Comparison of ENCODE assay signal across 1 cellular context in the genomic region with DNA sequence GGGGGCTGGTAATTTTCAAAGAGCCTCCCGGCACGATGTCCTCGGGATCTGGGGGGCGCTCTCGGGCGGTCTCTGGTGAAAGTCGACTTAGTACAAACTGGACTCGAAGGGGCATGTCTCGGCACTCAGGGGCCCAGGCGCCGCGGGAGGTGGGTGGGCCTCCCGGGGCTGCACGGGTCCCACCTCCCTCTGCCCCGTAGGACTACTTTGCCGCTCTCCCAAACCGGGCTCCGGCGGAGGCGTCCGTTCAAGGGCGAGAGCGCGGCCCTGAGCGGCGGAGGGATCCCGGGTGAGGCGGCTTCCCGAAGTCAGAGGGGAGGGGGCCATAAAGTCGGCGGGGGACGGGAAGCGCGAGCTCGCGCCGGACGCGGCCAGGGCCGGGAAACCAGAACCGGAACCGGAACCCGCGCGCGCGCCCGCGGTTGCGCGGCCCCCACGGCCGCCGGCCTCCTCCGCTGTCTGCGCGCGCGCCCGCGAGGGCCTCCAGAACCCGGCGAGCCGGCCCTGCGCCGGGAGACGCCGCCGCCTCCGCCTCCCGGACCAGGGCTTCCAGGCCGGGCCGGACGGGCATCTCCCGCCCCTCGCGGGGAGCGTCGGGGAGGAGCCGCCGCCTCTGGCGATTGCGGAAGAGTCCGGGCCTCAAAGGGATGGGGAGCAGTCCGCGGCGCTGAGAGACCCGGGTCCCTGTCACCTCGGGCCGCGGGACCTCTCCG.
A peak's percentile ranks its signal among the peaks of the same experiment; 100 is the strongest.
TF ChIP-seq lines count a peak whose summit lies in the region.

A gene with protein sequence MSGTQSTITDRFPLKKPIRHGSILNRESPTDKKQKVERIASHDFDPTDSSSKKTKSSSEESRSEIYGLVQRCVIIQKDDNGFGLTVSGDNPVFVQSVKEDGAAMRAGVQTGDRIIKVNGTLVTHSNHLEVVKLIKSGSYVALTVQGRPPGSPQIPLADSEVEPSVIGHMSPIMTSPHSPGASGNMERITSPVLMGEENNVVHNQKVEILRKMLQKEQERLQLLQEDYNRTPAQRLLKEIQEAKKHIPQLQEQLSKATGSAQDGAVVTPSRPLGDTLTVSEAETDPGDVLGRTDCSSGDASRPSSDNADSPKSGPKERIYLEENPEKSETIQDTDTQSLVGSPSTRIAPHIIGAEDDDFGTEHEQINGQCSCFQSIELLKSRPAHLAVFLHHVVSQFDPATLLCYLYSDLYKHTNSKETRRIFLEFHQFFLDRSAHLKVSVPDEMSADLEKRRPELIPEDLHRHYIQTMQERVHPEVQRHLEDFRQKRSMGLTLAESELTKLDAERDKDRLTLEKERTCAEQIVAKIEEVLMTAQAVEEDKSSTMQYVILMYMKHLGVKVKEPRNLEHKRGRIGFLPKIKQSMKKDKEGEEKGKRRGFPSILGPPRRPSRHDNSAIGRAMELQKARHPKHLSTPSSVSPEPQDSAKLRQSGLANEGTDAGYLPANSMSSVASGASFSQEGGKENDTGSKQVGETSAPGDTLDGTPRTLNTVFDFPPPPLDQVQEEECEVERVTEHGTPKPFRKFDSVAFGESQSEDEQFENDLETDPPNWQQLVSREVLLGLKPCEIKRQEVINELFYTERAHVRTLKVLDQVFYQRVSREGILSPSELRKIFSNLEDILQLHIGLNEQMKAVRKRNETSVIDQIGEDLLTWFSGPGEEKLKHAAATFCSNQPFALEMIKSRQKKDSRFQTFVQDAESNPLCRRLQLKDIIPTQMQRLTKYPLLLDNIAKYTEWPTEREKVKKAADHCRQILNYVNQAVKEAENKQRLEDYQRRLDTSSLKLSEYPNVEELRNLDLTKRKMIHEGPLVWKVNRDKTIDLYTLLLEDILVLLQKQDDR (N-terminal part only) (plus strand): TSS at position 486 of the 713 bp plus-strand sequence. CDS start 831 bp downstream, outside the sequence.

TF ChIP-seq in A549, 52 proteins besides CTCF, POLR2A, EP300 and RAD21 (continued from another document):
- TF ChIP-seq, protein P1, sequence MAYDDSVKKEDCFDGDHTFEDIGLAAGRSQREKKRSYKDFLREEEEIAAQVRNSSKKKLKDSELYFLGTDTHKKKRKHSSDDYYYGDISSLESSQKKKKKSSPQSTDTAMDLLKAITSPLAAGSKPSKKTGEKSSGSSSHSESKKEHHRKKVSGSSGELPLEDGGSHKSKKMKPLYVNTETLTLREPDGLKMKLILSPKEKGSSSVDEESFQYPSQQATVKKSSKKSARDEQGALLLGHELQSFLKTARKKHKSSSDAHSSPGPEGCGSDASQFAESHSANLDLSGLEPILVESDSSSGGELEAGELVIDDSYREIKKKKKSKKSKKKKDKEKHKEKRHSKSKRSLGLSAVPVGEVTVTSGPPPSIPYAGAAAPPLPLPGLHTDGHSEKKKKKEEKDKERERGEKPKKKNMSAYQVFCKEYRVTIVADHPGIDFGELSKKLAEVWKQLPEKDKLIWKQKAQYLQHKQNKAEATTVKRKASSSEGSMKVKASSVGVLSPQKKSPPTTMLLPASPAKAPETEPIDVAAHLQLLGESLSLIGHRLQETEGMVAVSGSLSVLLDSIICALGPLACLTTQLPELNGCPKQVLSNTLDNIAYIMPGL (CRISPR knock-in tag; IDR thresholded peaks at IDR 0.05; ENCODE audit: borderline replicate concordance) = peak; percentile 70; the same call in 1 of the 2 replicates
- TF ChIP-seq CHD2 (IDR thresholded peaks at IDR 0.05; ENCODE audit: low read length, partially characterized antibody) = peak; percentile 74
- TF ChIP-seq, protein P2, sequence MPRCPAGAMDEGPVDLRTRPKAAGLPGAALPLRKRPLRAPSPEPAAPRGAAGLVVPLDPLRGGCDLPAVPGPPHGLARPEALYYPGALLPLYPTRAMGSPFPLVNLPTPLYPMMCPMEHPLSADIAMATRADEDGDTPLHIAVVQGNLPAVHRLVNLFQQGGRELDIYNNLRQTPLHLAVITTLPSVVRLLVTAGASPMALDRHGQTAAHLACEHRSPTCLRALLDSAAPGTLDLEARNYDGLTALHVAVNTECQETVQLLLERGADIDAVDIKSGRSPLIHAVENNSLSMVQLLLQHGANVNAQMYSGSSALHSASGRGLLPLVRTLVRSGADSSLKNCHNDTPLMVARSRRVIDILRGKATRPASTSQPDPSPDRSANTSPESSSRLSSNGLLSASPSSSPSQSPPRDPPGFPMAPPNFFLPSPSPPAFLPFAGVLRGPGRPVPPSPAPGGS (IDR thresholded peaks at IDR 0.05) = peak; percentile 32; the same call in 1 of the 3 replicates
- TF ChIP-seq, protein P3, sequence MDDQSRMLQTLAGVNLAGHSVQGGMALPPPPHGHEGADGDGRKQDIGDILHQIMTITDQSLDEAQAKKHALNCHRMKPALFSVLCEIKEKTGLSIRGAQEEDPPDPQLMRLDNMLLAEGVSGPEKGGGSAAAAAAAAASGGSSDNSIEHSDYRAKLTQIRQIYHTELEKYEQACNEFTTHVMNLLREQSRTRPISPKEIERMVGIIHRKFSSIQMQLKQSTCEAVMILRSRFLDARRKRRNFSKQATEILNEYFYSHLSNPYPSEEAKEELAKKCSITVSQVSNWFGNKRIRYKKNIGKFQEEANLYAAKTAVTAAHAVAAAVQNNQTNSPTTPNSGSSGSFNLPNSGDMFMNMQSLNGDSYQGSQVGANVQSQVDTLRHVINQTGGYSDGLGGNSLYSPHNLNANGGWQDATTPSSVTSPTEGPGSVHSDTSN (IDR thresholded peaks at IDR 0.05) = peak; percentile 92
- TF ChIP-seq MYC (IDR thresholded peaks at IDR 0.05; ENCODE audit: borderline replicate concordance, low read length) = peak; percentile 37; the same call in 1 of the 2 replicates
